1 cellular context compared by ENCODE assay signal in the genomic region with DNA sequence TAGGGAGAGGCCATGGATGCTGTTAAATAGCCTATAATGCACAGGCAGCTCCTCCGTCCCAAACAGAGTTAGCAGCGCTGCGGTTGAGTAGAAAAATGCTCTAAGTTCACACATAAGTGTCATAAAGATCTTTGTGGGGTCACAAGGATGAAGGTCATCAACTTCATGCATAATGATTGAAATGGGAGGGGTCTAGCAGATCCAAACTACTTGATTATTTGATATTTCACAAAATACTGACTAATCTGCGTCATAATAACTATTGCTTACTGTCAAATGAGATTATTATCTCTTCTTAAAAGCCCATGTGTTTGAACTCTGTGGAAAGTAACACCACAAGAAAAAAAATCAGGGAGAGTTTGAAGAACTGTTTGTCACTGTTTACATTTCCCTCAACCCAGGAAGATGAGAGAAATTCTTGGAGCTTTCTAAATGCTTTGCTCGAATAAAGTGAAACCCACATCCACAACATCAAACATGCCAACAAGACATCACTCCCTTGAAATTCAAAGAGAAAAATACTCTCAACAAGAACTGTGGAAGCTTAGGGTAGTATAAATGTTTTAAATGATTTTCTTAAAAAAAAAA.
TF ChIP-seq lines count a peak whose summit lies in the region.

No MANE protein-coding gene starts in this region.

TF ChIP-seq in IMR-90, 13 proteins besides CTCF, POLR2A, EP300 and RAD21 (continued from another document):
- TF ChIP-seq SMC3 (IDR thresholded peaks at IDR 0.05; ENCODE audit: low read depth, low read length) (no peak), MXI1 (IDR thresholded peaks at IDR 0.05; ENCODE audit: borderline replicate concordance, low read depth, low read length) (no peak), NFE2L2 (IDR thresholded peaks at IDR 0.05; ENCODE audit: low read depth, low read length) (no peak), RCOR1 (IDR thresholded peaks at IDR 0.05; ENCODE audit: insufficient replicate concordance, low read length) (no peak), CEBPB (IDR thresholded peaks at IDR 0.05; ENCODE audit: low read depth, low read length) (no peak), CHD1 (IDR thresholded peaks at IDR 0.05; ENCODE audit: low read depth, low read length) (no peak)
